1 cellular context compared by ENCODE assay signal in the genomic region with DNA sequence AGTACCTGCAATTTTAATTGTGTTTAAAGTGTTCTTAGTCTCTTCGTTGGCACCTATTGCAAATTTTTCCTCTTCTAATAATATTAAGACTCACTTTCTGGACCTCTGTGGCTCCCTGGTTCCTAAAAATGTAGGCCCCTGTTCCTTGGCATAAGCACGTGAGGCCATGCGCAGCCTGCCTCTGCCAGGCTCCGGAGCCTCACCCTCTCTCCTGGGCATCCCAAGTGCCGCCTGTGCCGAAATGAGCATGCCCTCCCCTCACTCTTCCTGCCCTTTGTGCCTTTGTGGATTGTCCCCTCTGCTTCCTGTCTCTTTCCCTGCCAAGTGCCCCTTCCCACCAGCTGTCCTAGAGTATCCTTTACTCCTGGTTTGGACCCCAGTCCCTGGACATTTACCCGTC.
TF ChIP-seq lines count a peak whose summit lies in the region.

No MANE protein-coding gene starts in this region.

TF ChIP-seq in H1, 55 proteins besides CTCF, POLR2A, EP300 and RAD21 (continued from another document):
- TF ChIP-seq, protein P1, sequence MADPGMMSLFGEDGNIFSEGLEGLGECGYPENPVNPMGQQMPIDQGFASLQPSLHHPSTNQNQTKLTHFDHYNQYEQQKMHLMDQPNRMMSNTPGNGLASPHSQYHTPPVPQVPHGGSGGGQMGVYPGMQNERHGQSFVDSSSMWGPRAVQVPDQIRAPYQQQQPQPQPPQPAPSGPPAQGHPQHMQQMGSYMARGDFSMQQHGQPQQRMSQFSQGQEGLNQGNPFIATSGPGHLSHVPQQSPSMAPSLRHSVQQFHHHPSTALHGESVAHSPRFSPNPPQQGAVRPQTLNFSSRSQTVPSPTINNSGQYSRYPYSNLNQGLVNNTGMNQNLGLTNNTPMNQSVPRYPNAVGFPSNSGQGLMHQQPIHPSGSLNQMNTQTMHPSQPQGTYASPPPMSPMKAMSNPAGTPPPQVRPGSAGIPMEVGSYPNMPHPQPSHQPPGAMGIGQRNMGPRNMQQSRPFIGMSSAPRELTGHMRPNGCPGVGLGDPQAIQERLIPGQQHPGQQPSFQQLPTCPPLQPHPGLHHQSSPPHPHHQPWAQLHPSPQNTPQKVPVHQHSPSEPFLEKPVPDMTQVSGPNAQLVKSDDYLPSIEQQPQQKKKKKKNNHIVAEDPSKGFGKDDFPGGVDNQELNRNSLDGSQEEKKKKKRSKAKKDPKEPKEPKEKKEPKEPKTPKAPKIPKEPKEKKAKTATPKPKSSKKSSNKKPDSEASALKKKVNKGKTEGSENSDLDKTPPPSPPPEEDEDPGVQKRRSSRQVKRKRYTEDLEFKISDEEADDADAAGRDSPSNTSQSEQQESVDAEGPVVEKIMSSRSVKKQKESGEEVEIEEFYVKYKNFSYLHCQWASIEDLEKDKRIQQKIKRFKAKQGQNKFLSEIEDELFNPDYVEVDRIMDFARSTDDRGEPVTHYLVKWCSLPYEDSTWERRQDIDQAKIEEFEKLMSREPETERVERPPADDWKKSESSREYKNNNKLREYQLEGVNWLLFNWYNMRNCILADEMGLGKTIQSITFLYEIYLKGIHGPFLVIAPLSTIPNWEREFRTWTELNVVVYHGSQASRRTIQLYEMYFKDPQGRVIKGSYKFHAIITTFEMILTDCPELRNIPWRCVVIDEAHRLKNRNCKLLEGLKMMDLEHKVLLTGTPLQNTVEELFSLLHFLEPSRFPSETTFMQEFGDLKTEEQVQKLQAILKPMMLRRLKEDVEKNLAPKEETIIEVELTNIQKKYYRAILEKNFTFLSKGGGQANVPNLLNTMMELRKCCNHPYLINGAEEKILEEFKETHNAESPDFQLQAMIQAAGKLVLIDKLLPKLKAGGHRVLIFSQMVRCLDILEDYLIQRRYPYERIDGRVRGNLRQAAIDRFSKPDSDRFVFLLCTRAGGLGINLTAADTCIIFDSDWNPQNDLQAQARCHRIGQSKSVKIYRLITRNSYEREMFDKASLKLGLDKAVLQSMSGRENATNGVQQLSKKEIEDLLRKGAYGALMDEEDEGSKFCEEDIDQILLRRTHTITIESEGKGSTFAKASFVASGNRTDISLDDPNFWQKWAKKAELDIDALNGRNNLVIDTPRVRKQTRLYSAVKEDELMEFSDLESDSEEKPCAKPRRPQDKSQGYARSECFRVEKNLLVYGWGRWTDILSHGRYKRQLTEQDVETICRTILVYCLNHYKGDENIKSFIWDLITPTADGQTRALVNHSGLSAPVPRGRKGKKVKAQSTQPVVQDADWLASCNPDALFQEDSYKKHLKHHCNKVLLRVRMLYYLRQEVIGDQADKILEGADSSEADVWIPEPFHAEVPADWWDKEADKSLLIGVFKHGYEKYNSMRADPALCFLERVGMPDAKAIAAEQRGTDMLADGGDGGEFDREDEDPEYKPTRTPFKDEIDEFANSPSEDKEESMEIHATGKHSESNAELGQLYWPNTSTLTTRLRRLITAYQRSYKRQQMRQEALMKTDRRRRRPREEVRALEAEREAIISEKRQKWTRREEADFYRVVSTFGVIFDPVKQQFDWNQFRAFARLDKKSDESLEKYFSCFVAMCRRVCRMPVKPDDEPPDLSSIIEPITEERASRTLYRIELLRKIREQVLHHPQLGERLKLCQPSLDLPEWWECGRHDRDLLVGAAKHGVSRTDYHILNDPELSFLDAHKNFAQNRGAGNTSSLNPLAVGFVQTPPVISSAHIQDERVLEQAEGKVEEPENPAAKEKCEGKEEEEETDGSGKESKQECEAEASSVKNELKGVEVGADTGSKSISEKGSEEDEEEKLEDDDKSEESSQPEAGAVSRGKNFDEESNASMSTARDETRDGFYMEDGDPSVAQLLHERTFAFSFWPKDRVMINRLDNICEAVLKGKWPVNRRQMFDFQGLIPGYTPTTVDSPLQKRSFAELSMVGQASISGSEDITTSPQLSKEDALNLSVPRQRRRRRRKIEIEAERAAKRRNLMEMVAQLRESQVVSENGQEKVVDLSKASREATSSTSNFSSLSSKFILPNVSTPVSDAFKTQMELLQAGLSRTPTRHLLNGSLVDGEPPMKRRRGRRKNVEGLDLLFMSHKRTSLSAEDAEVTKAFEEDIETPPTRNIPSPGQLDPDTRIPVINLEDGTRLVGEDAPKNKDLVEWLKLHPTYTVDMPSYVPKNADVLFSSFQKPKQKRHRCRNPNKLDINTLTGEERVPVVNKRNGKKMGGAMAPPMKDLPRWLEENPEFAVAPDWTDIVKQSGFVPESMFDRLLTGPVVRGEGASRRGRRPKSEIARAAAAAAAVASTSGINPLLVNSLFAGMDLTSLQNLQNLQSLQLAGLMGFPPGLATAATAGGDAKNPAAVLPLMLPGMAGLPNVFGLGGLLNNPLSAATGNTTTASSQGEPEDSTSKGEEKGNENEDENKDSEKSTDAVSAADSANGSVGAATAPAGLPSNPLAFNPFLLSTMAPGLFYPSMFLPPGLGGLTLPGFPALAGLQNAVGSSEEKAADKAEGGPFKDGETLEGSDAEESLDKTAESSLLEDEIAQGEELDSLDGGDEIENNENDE (IDR thresholded peaks at IDR 0.05; ENCODE audit: insufficient replicate concordance, low read length) = no peak
- TF ChIP-seq NRF1 (IDR thresholded peaks at IDR 0.05; ENCODE audit: low read depth, low read length) = no peak
- TF ChIP-seq, protein P2, sequence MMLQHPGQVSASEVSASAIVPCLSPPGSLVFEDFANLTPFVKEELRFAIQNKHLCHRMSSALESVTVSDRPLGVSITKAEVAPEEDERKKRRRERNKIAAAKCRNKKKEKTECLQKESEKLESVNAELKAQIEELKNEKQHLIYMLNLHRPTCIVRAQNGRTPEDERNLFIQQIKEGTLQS (IDR thresholded peaks at IDR 0.05; ENCODE audit: insufficient read depth, low read depth, low read length) = no peak
- TF ChIP-seq SP1 (IDR thresholded peaks at IDR 0.05; ENCODE audit: low read depth, low read length) = no peak
- no peak for TF ChIP-seq CEBPB (IDR thresholded peaks at IDR 0.05; ENCODE audit: low read depth, low read length)
- no peak for TF ChIP-seq POLR2AphosphoS5 (IDR thresholded peaks at IDR 0.05; ENCODE audit: low read depth, low read length)
- TF ChIP-seq TAF1 (IDR thresholded peaks at IDR 0.05; ENCODE audit: low read depth, low read length) = no peak
- no peak for TF ChIP-seq SUZ12 (IDR thresholded peaks at IDR 0.05; ENCODE audit: low read length)
- no peak for TF ChIP-seq RFX5 (IDR thresholded peaks at IDR 0.05; ENCODE audit: borderline replicate concordance, low read depth, low read length)
- no peak for TF ChIP-seq HDAC6 (IDR thresholded peaks at IDR 0.05; ENCODE audit: low read depth, low read length)
- TF ChIP-seq NANOG (IDR thresholded peaks at IDR 0.05; ENCODE audit: insufficient read depth, low read depth, low read length, poor library complexity, severe bottlenecking) = no peak
- no peak for TF ChIP-seq MAFK (IDR thresholded peaks at IDR 0.05; ENCODE audit: low read depth, low read length)
- TF ChIP-seq SIN3A (conservative IDR thresholded peaks at IDR 0.05 in 1 of 2, IDR thresholded peaks at IDR 0.05 in 1 of 2; ENCODE audit: low read depth in 1 of 2, low read length in 2 of 2) = no peak
